1 cellular context compared by ENCODE assay signal in genomic region chrX:78109458-78109857, GRCh38.
TF ChIP-seq lines count a peak whose summit lies in the region.

No MANE protein-coding gene starts in this region.

TF ChIP-seq in K562, 482 proteins besides CTCF, POLR2A, EP300 and RAD21 (continued from another document):
- TF ChIP-seq TOE1 (IDR thresholded peaks at IDR 0.05; ENCODE audit: borderline replicate concordance) = no peak
- TF ChIP-seq TOE1 (CRISPR knock-in tag; IDR thresholded peaks at IDR 0.05; ENCODE audit: borderline replicate concordance, low read depth) = no peak
- TF ChIP-seq NUFIP1 (IDR thresholded peaks at IDR 0.05; ENCODE audit: partially characterized antibody) = no peak
- no peak for TF ChIP-seq HNRNPK (IDR thresholded peaks at IDR 0.05; ENCODE audit: low read depth, low read length, poor library complexity, severe bottlenecking)
- no peak for TF ChIP-seq ZNF655 (CRISPR knock-in tag; IDR thresholded peaks at IDR 0.05)
- TF ChIP-seq ARID4B (CRISPR knock-in tag; IDR thresholded peaks at IDR 0.05) = no peak
- TF ChIP-seq TCF7 (IDR thresholded peaks at IDR 0.05; ENCODE audit: borderline replicate concordance) = no peak
- TF ChIP-seq KAT8 (IDR thresholded peaks at IDR 0.05; ENCODE audit: low read depth) = no peak
- no peak for TF ChIP-seq THRAP3 (IDR thresholded peaks at IDR 0.05; ENCODE audit: borderline replicate concordance)
- TF ChIP-seq EZH2 (IDR thresholded peaks at IDR 0.05; ENCODE audit: borderline replicate concordance, low read depth, low read length) = no peak
